In the genomic region with DNA sequence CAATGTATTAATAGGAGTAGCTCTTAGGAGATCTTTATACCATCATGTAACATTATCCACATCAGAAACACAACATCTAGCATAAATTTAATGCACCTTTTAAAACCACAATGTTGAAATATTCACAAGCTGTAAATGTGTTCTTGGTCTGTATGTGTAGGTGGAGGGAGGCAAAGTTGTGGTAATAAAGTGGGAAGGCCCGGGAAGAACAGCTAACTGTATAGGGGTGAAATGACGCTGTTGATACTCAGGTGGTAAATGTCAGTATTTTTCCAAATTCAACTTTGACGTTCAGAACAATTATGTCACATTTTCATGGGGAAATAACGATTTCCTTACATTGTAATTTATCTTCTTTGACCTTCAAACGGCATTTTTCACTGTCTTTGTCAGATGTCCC, we compare ENCODE assay signal across 20 cellular contexts.
"Had no signal": no experiment of that assay in that cellular context is flagged by ENCODE, and none has a peak within 500 bp of the region (broad histone marks: within the 10 kb centered on the region; RNA-seq: fewer than 3 reads in every experiment).

No MANE protein-coding gene starts in this region.

- FAIRE-seq: pancreas, TTC549 had no signal

- H3K9me3 Mint-ChIP-seq: memory B cell; natural killer cell treated with Interleukin-12 subunit alpha and Interleukin-12 subunit beta and Interleukin-15 and Interleukin-18, amount 100 ng/mL, for 72 hours; T-helper 2 cell treated with Interferon-gamma antibody and Interleukin-4, amounts not matched to agents 5 μg/mL and 100 μg/mL, for 36 hours had no signal

- H3K36me3 ChIP-seq: heart left ventricle, neutrophil, pancreas, right atrium auricular region, spleen, tibial artery, WERI-Rb-1 had no signal

- H3K4me1 Mint-ChIP-seq: memory B cell had no signal

- H3K9ac ChIP-seq: SK-N-SH had no signal

- H3K9me3 ChIP-seq: heart left ventricle, neutrophil, pancreas, psoas muscle, right atrium auricular region, SK-N-SH, spleen, tibial artery had no signal

- H3K4me1 ChIP-seq: pancreas, right atrium auricular region, spleen, tibial artery had no signal

- DNase-seq: activated CD4-positive, CD25-positive, alpha-beta regulatory T cell treated with anti-CD3 and anti-CD28 coated beads, Interleukin-2, amount 50 U/mL, for 72 hours; cortex of kidney; heart left ventricle; islet precursor cell; left cardiac atrium; pancreas; psoas muscle; SK-N-SH; spleen; stimulated activated CD4-positive, alpha-beta T cell treated with anti-CD3 and anti-CD28 coated beads, Interleukin-4, amount 100 ng/mL, for 1 hour; stimulated activated naive CD4-positive, alpha-beta T cell treated with Interleukin-2 at 50 U/mL for 16 hours; tibial artery; WERI-Rb-1 had no signal

- ATAC-seq: heart left ventricle; left cardiac atrium; natural killer cell treated with Interleukin-12 subunit alpha and Interleukin-12 subunit beta and Interleukin-15 and Interleukin-18, amount 100 ng/mL, for 72 hours; pancreas; psoas muscle had no signal

- H3K27ac ChIP-seq: epithelial cell of prostate, heart left ventricle, neutrophil, pancreas, psoas muscle, right atrium auricular region, spleen, tibial artery, WERI-Rb-1 had no signal

- H3K27ac Mint-ChIP-seq: memory B cell; natural killer cell treated with Interleukin-12 subunit alpha and Interleukin-12 subunit beta and Interleukin-15 and Interleukin-18, amount 100 ng/mL, for 72 hours; T-helper 2 cell treated with Interferon-gamma antibody and Interleukin-4, amounts not matched to agents 5 μg/mL and 100 μg/mL, for 36 hours had no signal

- H3K4me3 Mint-ChIP-seq: memory B cell; natural killer cell treated with Interleukin-12 subunit alpha and Interleukin-12 subunit beta and Interleukin-15 and Interleukin-18, amount 100 ng/mL, for 72 hours; T-helper 2 cell treated with Interferon-gamma antibody and Interleukin-4, amounts not matched to agents 5 μg/mL and 100 μg/mL, for 36 hours had no signal

- H3K4me3 ChIP-seq: heart left ventricle, pancreas, psoas muscle, right atrium auricular region, spleen, tibial artery had no signal

- H3K4me2 ChIP-seq: SK-N-SH had no signal

- H3K36me3 Mint-ChIP-seq: memory B cell; natural killer cell treated with Interleukin-12 subunit alpha and Interleukin-12 subunit beta and Interleukin-15 and Interleukin-18, amount 100 ng/mL, for 72 hours had no signal

- H3K27me3 ChIP-seq: neutrophil, pancreas, right atrium auricular region, spleen, tibial artery had no signal
